Comparison of ENCODE assay signal across 12 cellular contexts in the genomic region with DNA sequence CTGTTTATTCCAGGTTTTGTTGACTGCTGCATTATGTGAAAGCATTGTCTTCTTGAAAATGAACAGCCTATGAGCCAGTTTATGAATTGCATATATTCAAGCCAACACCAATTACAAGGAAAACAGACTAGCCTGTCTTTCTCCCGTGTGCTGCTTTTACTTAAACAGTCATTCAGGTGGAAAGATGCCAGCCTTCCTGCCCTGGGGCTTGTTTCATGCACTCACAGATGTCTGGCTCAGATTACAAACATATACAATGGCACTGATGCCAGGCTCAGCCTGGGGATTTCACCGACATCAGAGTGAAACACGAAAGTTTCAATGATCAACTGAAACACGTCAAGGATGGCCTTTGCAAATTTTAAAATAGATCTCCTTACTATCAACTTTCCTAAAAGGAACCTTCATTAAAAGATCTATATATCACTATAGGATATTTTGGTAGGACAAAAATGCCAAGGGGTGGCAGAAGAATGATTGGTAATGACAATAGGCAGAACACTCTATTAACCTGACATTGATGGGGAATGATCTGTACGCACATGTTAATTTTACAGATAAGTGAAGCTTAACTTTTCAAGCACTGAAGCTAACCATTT.
DNase-seq lines count a peak whose midpoint lies in the region; ATAC-seq, FAIRE-seq and TF ChIP-seq lines count a peak whose summit lies in the region.
"Had no signal": no experiment of that assay in that cellular context is flagged by ENCODE, and none has a peak within 500 bp of the region (broad histone marks: within the 10 kb centered on the region; RNA-seq: fewer than 3 reads in every experiment).

No MANE protein-coding gene starts in this region.

- H2AFZ ChIP-seq in H1 (ENCODE audit: low read length), result 0 out of 2 replicates have a peak overlapping the region, but pooled peaks have one; percentile 9
- H2AFZ ChIP-seq in smooth muscle cell (ENCODE audit: low read depth), result no peak overlapping the region

- DNase-seq in MG63 (peak; percentile 97), NCI-H748 (lab: John Stamatoyannopoulos, UW; ENCODE audit: unreplicated experiment) (peak; percentile 96), H1 (ENCODE audit: low read depth in 1 of 2, low spot score in 2 of 2) (no peak), smooth muscle cell (lab: John Stamatoyannopoulos, UW; ENCODE audit: unreplicated experiment) (no peak), NCI-H2227 (lab: John Stamatoyannopoulos, UW; ENCODE audit: unreplicated experiment) (no peak)
- no peak for DNase-seq in activated naive CD4-positive, alpha-beta T cell treated with anti-CD3 and anti-CD28 coated beads for 36 hours
- DNase-seq in activated CD8-positive, alpha-beta memory T cell treated with anti-CD3 and anti-CD28 coated beads for 24 hours, result no peak
- DNase-seq: H9, T-helper 9 cell had no signal

- H3K36me3 Mint-ChIP-seq in activated naive CD4-positive, alpha-beta T cell treated with anti-CD3 and anti-CD28 coated beads for 36 hours (ENCODE audit: low read depth), result no peaks in the 10 kb centered on the region

- H2BK5ac ChIP-seq in H1 (ENCODE audit: low read depth, low read length), result no peak overlapping the region

- ATAC-seq in HG03354 (IDR thresholded peaks at IDR 0.05; ENCODE audit: poor library complexity, severe bottlenecking, unreplicated experiment), result no peak
- ATAC-seq: K562 had no signal

- H3K9me3 ChIP-seq in MG63, result no peaks in the 10 kb centered on the region
- H3K9me3 ChIP-seq in H1 (ENCODE audit: insufficient read depth in 2 of 2, low read depth in 1 of 2, low read length in 1 of 2), result no peaks in the 10 kb centered on the region
- no peaks in the 10 kb centered on the region for H3K9me3 ChIP-seq in smooth muscle cell (replicated peaks; ENCODE audit: low read depth)

- H3K9ac ChIP-seq in H1 (replicated peaks in 1 of 4; ENCODE audit: extremely low read depth in 1 of 4, low read depth in 3 of 4, low read length in 3 of 4), result no peak overlapping the region
- H3K9ac ChIP-seq in smooth muscle cell (ENCODE audit: low read depth), result no peak overlapping the region

- H3K4me1 Mint-ChIP-seq in activated naive CD4-positive, alpha-beta T cell treated with anti-CD3 and anti-CD28 coated beads for 36 hours (ENCODE audit: low read depth), result no peaks in the 10 kb centered on the region

- H3K23ac ChIP-seq in H1 (ENCODE audit: insufficient read length), result no peak overlapping the region

- no peaks in the 10 kb centered on the region for H3K23me2 ChIP-seq in H1 (ENCODE audit: low read depth, low read length)

- no peak overlapping the region for H3K4me2 ChIP-seq in H1 (ENCODE audit: insufficient read depth in 1 of 2, low read depth in 2 of 2, low read length in 2 of 2)
- H3K4me2 ChIP-seq in smooth muscle cell, result no peak overlapping the region

- no peaks in the 10 kb centered on the region for H3K79me1 ChIP-seq in H1 (ENCODE audit: low read depth, low read length)

- H3K4ac ChIP-seq in H1 (replicated peaks; ENCODE audit: insufficient read length, low read depth, low read length), result no peak overlapping the region

- H2BK12ac ChIP-seq in H1 (ENCODE audit: low read depth, low read length), result no peak overlapping the region

- H4K5ac ChIP-seq in H1 (ENCODE audit: insufficient read length, low read depth, low read length), result no peak overlapping the region

- FAIRE-seq in H1 (lab: Jason Lieb, UNC), result no peak
- FAIRE-seq: frontal cortex, K562 had no signal

- H3K4me3 ChIP-seq in MG63, result no peak overlapping the region
- no peak overlapping the region for H3K4me3 ChIP-seq in H1 (ENCODE audit: extremely low read depth in 1 of 4, insufficient read depth in 2 of 4, low read depth in 3 of 4, low read length in 4 of 4)
- H3K4me3 ChIP-seq in smooth muscle cell, result no peak overlapping the region
- H3K4me3 ChIP-seq: K562 had no signal

- H3K4me1 ChIP-seq in H1 (replicated peaks in 1 of 4; ENCODE audit: control insufficient read depth in 3 of 4, insufficient read depth in 4 of 4, low read length in 3 of 4) (peaks cover 0 to 4% (median 1%) of the 10 kb centered on the region in 4 experiments; a peak in 2 of 7 replicates), smooth muscle cell (ENCODE audit: low read depth) (no peaks in the 10 kb centered on the region)

- TF ChIP-seq EP300 in H1 (IDR thresholded peaks at IDR 0.05; ENCODE audit: borderline replicate concordance in 1 of 2, low read depth in 2 of 2, low read length in 2 of 2), result no peak

- H2BK15ac ChIP-seq in H1 (ENCODE audit: low read length), result no peak overlapping the region

- no peaks in the 10 kb centered on the region for H3K9me3 Mint-ChIP-seq in activated naive CD4-positive, alpha-beta T cell treated with anti-CD3 and anti-CD28 coated beads for 36 hours

- no peak overlapping the region for H3K27ac Mint-ChIP-seq in activated naive CD4-positive, alpha-beta T cell treated with anti-CD3 and anti-CD28 coated beads for 36 hours
- H3K27ac Mint-ChIP-seq: H9 had no signal

- H3K14ac ChIP-seq in H1 (ENCODE audit: insufficient read length), result no peak overlapping the region

- no peaks in the 10 kb centered on the region for H3F3A ChIP-seq in smooth muscle cell (ENCODE audit: low read depth)

- WGBS in H1 (ENCODE audit: extremely low coverage in 1 of 2, insufficient coverage in 1 of 2, insufficient read length in 1 of 2, insufficient replicate concordance in 2 of 2, low coverage in 1 of 2, low lambda C conversion rate in 2 of 2, missing lambda C conversion rate in 1 of 2), 2 experiments, result 89% methylated on average over 5 of the region's 5 CpGs; no CpG with 5 or more reads in 1 of the 2 experiments
- WGBS in smooth muscle cell (ENCODE audit: low lambda C conversion rate), result 65% methylated on average over 5 of the region's 5 CpGs

- H3K27me3 ChIP-seq in MG63 (no peaks in the 10 kb centered on the region), H1 (replicated peaks in 1 of 4; ENCODE audit: control insufficient read depth in 3 of 4, extremely low read depth in 1 of 4, insufficient read depth in 3 of 4, low read length in 3 of 4) (no peaks in the 10 kb centered on the region), smooth muscle cell (ENCODE audit: low read depth) (no peaks in the 10 kb centered on the region)

- no peak overlapping the region for H3K56ac ChIP-seq in H1 (replicated peaks; ENCODE audit: insufficient read length, low read depth, low read length)

- no peak overlapping the region for H2BK20ac ChIP-seq in H1 (ENCODE audit: low read length)

- H3K4me3 Mint-ChIP-seq in activated naive CD4-positive, alpha-beta T cell treated with anti-CD3 and anti-CD28 coated beads for 36 hours, result no peak overlapping the region
- H3K4me3 Mint-ChIP-seq: H9 had no signal

- TF ChIP-seq CTCF in H1 (IDR thresholded peaks at IDR 0.05; ENCODE audit: control extremely low read depth in 1 of 3, insufficient read depth in 1 of 3, low read depth in 1 of 3, low read length in 3 of 3) (no peak), smooth muscle cell (IDR thresholded peaks at IDR 0.05; ENCODE audit: borderline replicate concordance, insufficient read depth, poor library complexity, severe bottlenecking) (no peak)

- H2BK120ac ChIP-seq in H1 (replicated peaks; ENCODE audit: low read depth, low read length), result no peak overlapping the region

- no peak overlapping the region for H4K91ac ChIP-seq in H1 (replicated peaks; ENCODE audit: insufficient read length, low read length)

- no peak for TF ChIP-seq RAD21 in H1 (IDR thresholded peaks at IDR 0.05 in 1 of 2, conservative IDR thresholded peaks at IDR 0.05 in 1 of 2; ENCODE audit: low read depth in 2 of 2, low read length in 2 of 2)

- intact Hi-C loops in activated naive CD4-positive, alpha-beta T cell treated with anti-CD3 and anti-CD28 coated beads for 36 hours (cut with micrococcal nuclease), result no loop called here

- no peak overlapping the region for H2AK5ac ChIP-seq in H1 (ENCODE audit: low read depth, low read length)

- CTCF ChIA-PET in H1 (lab: Charles Lee; ENCODE audit: partially characterized antibody), result no interaction called here
- CTCF ChIA-PET in activated naive CD4-positive, alpha-beta T cell treated with anti-CD3 and anti-CD28 coated beads for 36 hours (lab: Charles Lee), result no interaction called here

- no peak overlapping the region for H3K18ac ChIP-seq in H1 (ENCODE audit: extremely low read depth, low read length)

- POLR2A ChIA-PET in H1 (lab: Charles Lee; ENCODE audit: partially characterized antibody), result no interaction called here

- no peak overlapping the region for H3K27ac ChIP-seq in H1 (ENCODE audit: low read depth, low read length)
- H3K27ac ChIP-seq in smooth muscle cell (ENCODE audit: low read depth), result peak overlapping the region; percentile 31

- H4K20me1 ChIP-seq in H1 (replicated peaks in 1 of 2; ENCODE audit: control insufficient read depth in 1 of 2, insufficient read depth in 2 of 2, low read length in 2 of 2), result no peaks in the 10 kb centered on the region
- H4K20me1 ChIP-seq in smooth muscle cell (ENCODE audit: low read depth), result no peaks in the 10 kb centered on the region

- no peak for TF ChIP-seq POLR2A in H1 (IDR thresholded peaks at IDR 0.05; ENCODE audit: control extremely low read depth in 1 of 2, low read depth in 2 of 2, low read length in 2 of 2)

- no peak overlapping the region for H4K8ac ChIP-seq in H1 (ENCODE audit: extremely low read depth, insufficient read depth, low read length)

- H3K79me2 ChIP-seq in H1 (ENCODE audit: control insufficient read depth in 1 of 2, insufficient read depth in 2 of 2, low read length in 2 of 2) (no peaks in the 10 kb centered on the region), smooth muscle cell (ENCODE audit: low read depth) (no peaks in the 10 kb centered on the region)

- H3K27me3 Mint-ChIP-seq in activated naive CD4-positive, alpha-beta T cell treated with anti-CD3 and anti-CD28 coated beads for 36 hours (ENCODE audit: low read depth), result no peaks in the 10 kb centered on the region

- no peaks in the 10 kb centered on the region for H3K36me3 ChIP-seq in MG63
- H3K36me3 ChIP-seq in H1 (ENCODE audit: control insufficient read depth in 2 of 4, insufficient read depth in 4 of 4, low read length in 3 of 4), result no peaks in the 10 kb centered on the region
- H3K36me3 ChIP-seq in smooth muscle cell (ENCODE audit: low read depth), result no peaks in the 10 kb centered on the region

TF ChIP-seq in H1, 55 proteins besides CTCF, POLR2A, EP300 and RAD21 (continues in another document):
- no peak for TF ChIP-seq MAFK (IDR thresholded peaks at IDR 0.05; ENCODE audit: low read depth, low read length)
- TF ChIP-seq SUZ12 (IDR thresholded peaks at IDR 0.05; ENCODE audit: low read length), result no peak
- TF ChIP-seq TAF7 (optimal IDR thresholded peaks at IDR 0.05; ENCODE audit: borderline replicate concordance, low read depth, low read length), result no peak
- no peak for TF ChIP-seq SP1 (IDR thresholded peaks at IDR 0.05; ENCODE audit: low read depth, low read length)
- TF ChIP-seq TBP (IDR thresholded peaks at IDR 0.05; ENCODE audit: low read depth, low read length), result no peak
- no peak for TF ChIP-seq BRCA1 (IDR thresholded peaks at IDR 0.05; ENCODE audit: low read depth, low read length)
- no peak for TF ChIP-seq HDAC2 (IDR thresholded peaks at IDR 0.05; ENCODE audit: borderline replicate concordance in 1 of 2, low read depth in 2 of 2, low read length in 2 of 2)
- no peak for TF ChIP-seq ASH2L (IDR thresholded peaks at IDR 0.05; ENCODE audit: low read length)
- no peak for TF ChIP-seq KDM5A (IDR thresholded peaks at IDR 0.05; ENCODE audit: low read length)
- TF ChIP-seq EGR1 (IDR thresholded peaks at IDR 0.05; ENCODE audit: borderline replicate concordance, low read depth, low read length), result no peak

Comparison
In these comparisons a context has a peak if more than half of its experiments do, and no peak if none do; other contexts are left out.
1. DNase-seq: peak in MG63 (single experiment) and NCI-H748 (single experiment); none in H1 (0 of 2), smooth muscle cell (single experiment), activated naive CD4-positive, alpha-beta T cell treated with anti-CD3 and anti-CD28 coated beads for 36 hours (single experiment), activated CD8-positive, alpha-beta memory T cell treated with anti-CD3 and anti-CD28 coated beads for 24 hours (single experiment) and NCI-H2227 (single experiment).